Comparison of ENCODE assay signal across 8 cellular contexts in the genomic region with DNA sequence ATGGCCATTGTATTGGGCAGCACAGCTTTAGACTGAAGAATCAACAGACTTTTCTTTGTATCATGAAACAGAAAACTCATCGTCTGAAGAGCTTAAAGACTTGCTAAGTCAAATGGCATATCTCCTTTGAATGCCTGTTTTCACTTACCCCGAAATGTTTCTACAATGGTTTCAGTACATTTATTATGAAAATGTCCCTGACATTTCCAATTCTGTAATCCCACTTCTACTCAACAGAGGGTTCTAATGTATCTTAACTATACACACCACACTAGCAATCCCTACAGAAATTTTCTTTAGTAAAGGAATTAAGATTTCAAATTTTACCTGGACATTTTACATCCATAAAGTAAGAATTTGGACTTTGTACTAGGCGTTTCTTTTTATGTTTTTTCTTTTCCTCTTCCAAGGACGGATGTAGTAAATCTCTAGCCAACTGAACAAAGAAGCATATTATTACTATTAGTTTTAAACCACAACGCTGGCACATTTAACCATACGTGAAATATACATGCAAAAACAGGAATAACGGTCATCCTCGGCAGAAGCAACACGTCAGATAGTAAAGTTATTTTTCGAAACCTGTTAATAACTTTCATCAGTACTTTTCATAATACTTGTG. TPM values are rescaled to one million over a fixed set of nuclear protein-coding genes. Genes with fewer than 3 reads are reported as not detected.
DNase-seq lines count a peak whose midpoint lies in the region; ATAC-seq lines count a peak whose summit lies in the region.

No MANE protein-coding gene starts in this region.

- H3K9me3 ChIP-seq in iPS-20b (ENCODE audit: insufficient read depth, low read depth, low read length): no peaks in the 10 kb centered on the region

- H3K27ac ChIP-seq in iPS-20b (ENCODE audit: low read length): no peak overlapping the region

- peak overlapping the region; percentile 89; the same call in 1 of the 2 replicates for H3K9ac ChIP-seq in iPS-20b (ENCODE audit: low read depth, low read length)

- no peak for ATAC-seq in activated T-cell treated with anti-CD3 and anti-CD28 coated beads, Interleukin-2, amount 50 U/mL, for 72 hours (replicated peaks in 1 of 2)
- no peak for ATAC-seq in stimulated activated memory B cell treated with anti-CD40 and anti-IgM and Interleukin-4, amounts not matched to agents 10 μg/mL and 1 μg/mL and 100 μg/mL, for 72 hours
- no peak for ATAC-seq in HG03469 (IDR thresholded peaks at IDR 0.05; ENCODE audit: unreplicated experiment)

- no peaks in the 10 kb centered on the region for H3K27me3 Mint-ChIP-seq in activated T-cell treated with anti-CD3 and anti-CD28 coated beads, Interleukin-2, amount 50 U/mL, for 72 hours (ENCODE audit: low read depth)
- no peaks in the 10 kb centered on the region for H3K27me3 Mint-ChIP-seq in activated naive CD8-positive, alpha-beta T cell treated with anti-CD3 and anti-CD28 coated beads for 36 hours
- no peaks in the 10 kb centered on the region for H3K27me3 Mint-ChIP-seq in stimulated activated memory B cell treated with anti-CD40 and anti-IgM and Interleukin-4, amounts not matched to agents 10 μg/mL and 1 μg/mL and 100 μg/mL, for 72 hours

- no peak for DNase-seq in activated T-cell treated with anti-CD3 and anti-CD28 coated beads, Interleukin-2, amount 50 U/mL, for 72 hours
- no peak for DNase-seq in activated T-cell treated with anti-CD3 and anti-CD28 coated beads, Interleukin-2, amount 50 U/mL, for 48 hours
- no peak for DNase-seq in activated naive CD8-positive, alpha-beta T cell treated with anti-CD3 and anti-CD28 coated beads for 36 hours
- DNase-seq in NCI-H2196 (lab: John Stamatoyannopoulos, UW; ENCODE audit: unreplicated experiment) (no peak), kidney glomerular epithelial cell (lab: John Stamatoyannopoulos, UW) (no peak)

- H3K27me3 ChIP-seq in iPS-20b (ENCODE audit: insufficient read depth, low read length): no peaks in the 10 kb centered on the region

- peaks cover 12 to 26% of the 10 kb centered on the region in 2 donors for H3K36me3 Mint-ChIP-seq in activated T-cell treated with anti-CD3 and anti-CD28 coated beads, Interleukin-2, amount 50 U/mL, for 72 hours (ENCODE audit: insufficient read depth in 2 of 2)
- H3K36me3 Mint-ChIP-seq in activated naive CD8-positive, alpha-beta T cell treated with anti-CD3 and anti-CD28 coated beads for 36 hours: peaks cover 23% of the 10 kb centered on the region
- H3K36me3 Mint-ChIP-seq in stimulated activated memory B cell treated with anti-CD40 and anti-IgM and Interleukin-4, amounts not matched to agents 10 μg/mL and 1 μg/mL and 100 μg/mL, for 72 hours: peaks cover 6% of the 10 kb centered on the region

- peaks cover 34% of the 10 kb centered on the region for H3K36me3 ChIP-seq in iPS-20b (ENCODE audit: insufficient read depth, low read depth, low read length)

- peaks cover 17% of the 10 kb centered on the region for H3K4me1 Mint-ChIP-seq in activated T-cell treated with anti-CD3 and anti-CD28 coated beads, Interleukin-2, amount 50 U/mL, for 72 hours (ENCODE audit: low read depth)
- H3K4me1 Mint-ChIP-seq in activated naive CD8-positive, alpha-beta T cell treated with anti-CD3 and anti-CD28 coated beads for 36 hours: peaks cover 24% of the 10 kb centered on the region
- peaks cover 13% of the 10 kb centered on the region for H3K4me1 Mint-ChIP-seq in stimulated activated memory B cell treated with anti-CD40 and anti-IgM and Interleukin-4, amounts not matched to agents 10 μg/mL and 1 μg/mL and 100 μg/mL, for 72 hours

- H3K27ac Mint-ChIP-seq in activated T-cell treated with anti-CD3 and anti-CD28 coated beads, Interleukin-2, amount 50 U/mL, for 72 hours: peak overlapping the region; percentile 98
- peak overlapping the region; percentile 97 for H3K27ac Mint-ChIP-seq in activated naive CD8-positive, alpha-beta T cell treated with anti-CD3 and anti-CD28 coated beads for 36 hours
- H3K27ac Mint-ChIP-seq in stimulated activated memory B cell treated with anti-CD40 and anti-IgM and Interleukin-4, amounts not matched to agents 10 μg/mL and 1 μg/mL and 100 μg/mL, for 72 hours: peak overlapping the region; percentile 98

- H3K4me1 ChIP-seq in iPS-20b (ENCODE audit: insufficient read depth, low read length): no peaks in the 10 kb centered on the region

- H3K9me3 Mint-ChIP-seq in activated T-cell treated with anti-CD3 and anti-CD28 coated beads, Interleukin-2, amount 50 U/mL, for 72 hours: no peaks in the 10 kb centered on the region
- no peaks in the 10 kb centered on the region for H3K9me3 Mint-ChIP-seq in activated naive CD8-positive, alpha-beta T cell treated with anti-CD3 and anti-CD28 coated beads for 36 hours
- no peaks in the 10 kb centered on the region for H3K9me3 Mint-ChIP-seq in stimulated activated memory B cell treated with anti-CD40 and anti-IgM and Interleukin-4, amounts not matched to agents 10 μg/mL and 1 μg/mL and 100 μg/mL, for 72 hours

- peak overlapping the region; percentile 95 to 100 for H3K4me3 Mint-ChIP-seq in activated T-cell treated with anti-CD3 and anti-CD28 coated beads, Interleukin-2, amount 50 U/mL, for 72 hours
- H3K4me3 Mint-ChIP-seq in activated naive CD8-positive, alpha-beta T cell treated with anti-CD3 and anti-CD28 coated beads for 36 hours: peak overlapping the region; percentile 100
- peak overlapping the region; percentile 99 for H3K4me3 Mint-ChIP-seq in stimulated activated memory B cell treated with anti-CD40 and anti-IgM and Interleukin-4, amounts not matched to agents 10 μg/mL and 1 μg/mL and 100 μg/mL, for 72 hours

- peak overlapping the region; percentile 98 for H3K4me3 ChIP-seq in iPS-20b (ENCODE audit: low read length)

RNA-seq across cellular contexts. Expression of a gene that starts 1.1 kb away (rescaled TPM):
- 100 to 1,000 TPM; 166 to 228 TPM for total RNA-seq in activated T-cell treated with anti-CD3 and anti-CD28 coated beads, Interleukin-2, amount 50 U/mL, for 72 hours
- total RNA-seq in activated naive CD8-positive, alpha-beta T cell treated with anti-CD3 and anti-CD28 coated beads for 36 hours: 100 to 1,000 TPM; 132 TPM

RNA-seq across cellular contexts. Expression of a gene that starts 33.2 kb away (rescaled TPM):
- total RNA-seq in activated T-cell treated with anti-CD3 and anti-CD28 coated beads, Interleukin-2, amount 50 U/mL, for 72 hours: 100 to 1,000 TPM; 122 to 157 TPM
- total RNA-seq in activated naive CD8-positive, alpha-beta T cell treated with anti-CD3 and anti-CD28 coated beads for 36 hours: 100 to 1,000 TPM; 231 to 239 TPM

RNA-seq across cellular contexts. Expression of a gene that starts 34.5 kb away (rescaled TPM):
- 10 to 100 TPM; 28.6 to 30.3 TPM for total RNA-seq in activated T-cell treated with anti-CD3 and anti-CD28 coated beads, Interleukin-2, amount 50 U/mL, for 72 hours
- total RNA-seq in activated naive CD8-positive, alpha-beta T cell treated with anti-CD3 and anti-CD28 coated beads for 36 hours: 10 to 100 TPM; 23.2 to 23.5 TPM
